Comparison of ENCODE assay signal across 12 cellular contexts in the genomic region with DNA sequence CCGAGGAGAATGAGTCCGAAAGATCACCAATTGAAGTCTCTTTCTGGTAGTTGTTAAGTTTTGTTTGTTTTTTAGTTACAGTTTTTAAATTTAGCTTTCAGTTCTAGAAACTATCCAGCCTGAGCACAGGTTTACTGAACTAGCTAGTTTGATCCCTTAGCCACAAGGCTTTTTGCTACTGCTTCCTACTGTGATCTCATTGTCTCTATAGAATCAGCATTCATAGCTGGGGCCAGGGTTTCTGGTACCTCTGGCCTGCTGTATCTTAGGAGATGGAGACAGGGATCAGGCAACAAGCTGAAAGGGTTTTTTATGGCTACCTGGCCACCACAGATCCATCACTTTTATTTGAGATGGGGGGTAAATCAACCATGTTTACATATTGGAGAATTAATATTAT.
"Had no signal": no experiment of that assay in that cellular context is flagged by ENCODE, and none has a peak within 500 bp of the region (broad histone marks: within the 10 kb centered on the region; RNA-seq: fewer than 3 reads in every experiment).

No MANE protein-coding gene starts in this region.

- H3K4me2 ChIP-seq: smooth muscle cell had no signal

- H3K27ac ChIP-seq: tibial artery, uterus had no signal

- H3K4me3 Mint-ChIP-seq: activated naive CD4-positive, alpha-beta T cell treated with anti-CD3 and anti-CD28 coated beads, Interleukin-2, amount 50 U/mL, for 24 hours; T-helper 1 cell treated with Interleukin-12 subunit alpha and Interleukin-12 subunit beta and Interleukin-4 antibody, amounts not matched to agents 30 μg/mL and 1 μg/mL, for 36 hours had no signal

- ATAC-seq: right cardiac atrium had no signal

- H3K4me3 ChIP-seq: smooth muscle cell, tibial artery, uterus had no signal

- DNase-seq: activated CD4-positive, alpha-beta T cell treated with anti-CD3 and anti-CD28 coated beads, Interleukin-2, amount 50 U/mL, for 4 hours; activated CD4-positive, CD25-positive, alpha-beta regulatory T cell; activated effector memory CD4-positive, alpha-beta T cell treated with Interleukin-2 at 50 U/mL for 16 hours; activated T-cell treated with anti-CD3 and anti-CD28 coated beads, Interleukin-2, amount 50 U/mL, for 1 hour; hypothalamus; right cardiac atrium; tibial artery; uterus had no signal

- H3K9me3 ChIP-seq: tibial artery, uterus had no signal

- H3K4me1 ChIP-seq: tibial artery, uterus had no signal

- H3K27me3 ChIP-seq: tibial artery, uterus had no signal

- H3K36me3 ChIP-seq: uterus had no signal

- H3K27me3 Mint-ChIP-seq: activated naive CD4-positive, alpha-beta T cell treated with anti-CD3 and anti-CD28 coated beads, Interleukin-2, amount 50 U/mL, for 24 hours; progenitor cell of endocrine pancreas had no signal

- H3K27ac Mint-ChIP-seq: activated naive CD4-positive, alpha-beta T cell treated with anti-CD3 and anti-CD28 coated beads, Interleukin-2, amount 50 U/mL, for 24 hours; T-helper 1 cell treated with Interleukin-12 subunit alpha and Interleukin-12 subunit beta and Interleukin-4 antibody, amounts not matched to agents 30 μg/mL and 1 μg/mL, for 36 hours had no signal

- H3K9me3 Mint-ChIP-seq: activated naive CD4-positive, alpha-beta T cell treated with anti-CD3 and anti-CD28 coated beads, Interleukin-2, amount 50 U/mL, for 24 hours; T-helper 1 cell treated with Interleukin-12 subunit alpha and Interleukin-12 subunit beta and Interleukin-4 antibody, amounts not matched to agents 30 μg/mL and 1 μg/mL, for 36 hours had no signal
